ENCODE assay signal across 20 cellular contexts in the genomic region with DNA sequence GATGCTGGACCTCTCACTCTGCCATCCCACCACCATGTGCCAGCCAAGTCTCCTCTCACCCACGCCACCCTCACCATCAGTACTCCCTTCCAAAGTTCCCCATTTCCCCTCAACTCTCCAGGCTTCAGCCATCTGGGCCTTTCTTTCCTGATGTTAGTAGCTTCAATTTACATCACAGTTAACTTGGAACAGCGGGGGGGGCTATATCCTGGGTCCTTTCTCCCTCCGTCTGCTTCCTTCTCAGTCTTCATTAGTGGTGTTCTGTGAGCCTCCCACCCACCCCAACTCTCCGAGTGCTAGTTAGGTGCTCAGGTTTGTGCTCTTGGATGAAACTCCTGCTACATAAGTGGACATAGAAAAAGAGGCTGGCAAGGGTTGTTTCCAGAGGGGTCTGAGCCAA. TPM values are rescaled to one million over a fixed set of nuclear protein-coding genes. Genes with fewer than 3 reads are reported as not detected.
DNase-seq lines count a peak whose midpoint lies in the region; ATAC-seq and TF ChIP-seq lines count a peak whose summit lies in the region.
"Had no signal": no experiment of that assay in that cellular context is flagged by ENCODE, and none has a peak within 500 bp of the region (broad histone marks: within the 10 kb centered on the region; RNA-seq: fewer than 3 reads in every experiment).

No MANE protein-coding gene starts in this region.

- intact Hi-C loops in Calu3 (cut with micrococcal nuclease; ENCODE audit: unreplicated experiment) = no loop called here

- DNase-seq in Calu3 (no peak), memory B cell (ENCODE audit: low spot score in 2 of 2) (no peak), left lobe of liver (ENCODE audit: low spot score) (no peak), hypothalamus (lab: John Stamatoyannopoulos, UW) (no peak)
- DNase-seq: BE2C; Caco-2; CD4-positive, alpha-beta T cell; EL; GF-D8; HCEC 1CT; NCI-H524 treated with DMSO at 0.1 percent for 48 hours; OCI-M1 had no signal

- BruUV-seq in Calu3 (replicated peaks; lab: Mats Ljungman, UMichigan) = no TSS peak

- H3K4me3 Mint-ChIP-seq in Calu3 (ENCODE audit: low read depth, unreplicated experiment) = no peak overlapping the region
- no peak overlapping the region for H3K4me3 Mint-ChIP-seq in memory B cell
- H3K4me3 Mint-ChIP-seq: CD4-positive, alpha-beta T cell had no signal

- H3K36me3 Mint-ChIP-seq in Calu3 (ENCODE audit: insufficient read depth, unreplicated experiment) = peaks cover 22% of the 10 kb centered on the region
- peaks cover 3% of the 10 kb centered on the region for H3K36me3 Mint-ChIP-seq in memory B cell

- H3K4me1 Mint-ChIP-seq in Calu3 (ENCODE audit: low read depth, unreplicated experiment) (peaks cover 48% of the 10 kb centered on the region), memory B cell (peaks cover 32% of the 10 kb centered on the region)

- H3K36me3 ChIP-seq in SU-DHL-6 (ENCODE audit: low read length) = no peaks in the 10 kb centered on the region
- H3K36me3 ChIP-seq: BE2C, SJSA1 had no signal

- H3K9ac ChIP-seq in SU-DHL-6 (ENCODE audit: low read length) = no peak overlapping the region; the same call in 1 of the 2 replicates
- H3K9ac ChIP-seq: KMS-11 had no signal

- no peaks in the 10 kb centered on the region for H3K9me3 ChIP-seq in SU-DHL-6 (ENCODE audit: insufficient read depth, low read length)
- H3K9me3 ChIP-seq: A549, BE2C, Caco-2, SJSA1 had no signal

- CTCF ChIA-PET in Calu3 (lab: Charles Lee) = no interaction called here

- H3K9me3 Mint-ChIP-seq in Calu3 (ENCODE audit: low read depth, unreplicated experiment) = no peaks in the 10 kb centered on the region
- H3K9me3 Mint-ChIP-seq in memory B cell = no peaks in the 10 kb centered on the region
- H3K9me3 Mint-ChIP-seq: CD4-positive, alpha-beta T cell had no signal

- H3K4me2 ChIP-seq in SU-DHL-6 (ENCODE audit: low read depth, low read length, poor library complexity, severe bottlenecking) = no peak overlapping the region
- H3K4me2 ChIP-seq: A549, KMS-11 had no signal

- no peaks in the 10 kb centered on the region for H3K79me2 ChIP-seq in SU-DHL-6 (ENCODE audit: insufficient read depth, low read length)

- H2AFZ ChIP-seq in SU-DHL-6 (ENCODE audit: low read depth, low read length, severe bottlenecking) = no peak overlapping the region

- H3K4me3 ChIP-seq in SU-DHL-6 (ENCODE audit: insufficient read depth, low read length, poor library complexity, severe bottlenecking) = no peak overlapping the region
- H3K4me3 ChIP-seq: A549, SJSA1 had no signal

- ATAC-seq in memory B cell (ENCODE audit: low read depth) = no peak
- ATAC-seq in left lobe of liver = no peak
- no peak for ATAC-seq in GM21619 (IDR thresholded peaks at IDR 0.05; ENCODE audit: unreplicated experiment)
- ATAC-seq in GM18861 (IDR thresholded peaks at IDR 0.05; ENCODE audit: unreplicated experiment) = no peak
- ATAC-seq: A549, Right ventricle myocardium inferior had no signal

- TF ChIP-seq CTCF in 22Rv1 (IDR thresholded peaks at IDR 0.05) (no peak), Calu3 (IDR thresholded peaks at IDR 0.05; ENCODE audit: unreplicated experiment) (no peak), SU-DHL-6 (IDR thresholded peaks at IDR 0.05; ENCODE audit: insufficient read depth, low read length, poor library complexity, severe bottlenecking) (no peak)

- H3K9me2 ChIP-seq in SU-DHL-6 (replicated peaks; ENCODE audit: insufficient read depth, low read length) = no peaks in the 10 kb centered on the region

- H3K27me3 Mint-ChIP-seq in Calu3 (ENCODE audit: unreplicated experiment) = no peaks in the 10 kb centered on the region
- H3K27me3 Mint-ChIP-seq in memory B cell = no peaks in the 10 kb centered on the region
- H3K27me3 Mint-ChIP-seq: CD4-positive, alpha-beta T cell had no signal

- H3F3A ChIP-seq in SU-DHL-6 (ENCODE audit: insufficient read depth) = peaks cover 15% of the 10 kb centered on the region

- H3K27ac Mint-ChIP-seq in Calu3 (ENCODE audit: unreplicated experiment) = peak overlapping the region; percentile 25
- H3K27ac Mint-ChIP-seq in memory B cell = peak overlapping the region; percentile 83
- H3K27ac Mint-ChIP-seq: CD4-positive, alpha-beta T cell had no signal

- H3K27ac ChIP-seq in 22Rv1 (peak overlapping the region; percentile 39; the same call in 1 of the 2 replicates), SU-DHL-6 (ENCODE audit: low read depth, low read length) (peak overlapping the region; percentile 95)
- H3K27ac ChIP-seq: A549, KMS-11, SJSA1 had no signal

- H3K27me3 ChIP-seq in SU-DHL-6 (ENCODE audit: low read length) = no peaks in the 10 kb centered on the region
- H3K27me3 ChIP-seq: BE2C had no signal

- H4K20me1 ChIP-seq in SU-DHL-6 (ENCODE audit: low read depth, low read length) = no peaks in the 10 kb centered on the region

RNA-seq across cellular contexts. Expression of gene KCNC4, which starts 31.9 kb away (rescaled TPM):
- total RNA-seq in Calu3 (2022) (16.0 and 24.3 TPM in 2 replicates), left lobe of liver (1.8 TPM)
